ENCODE assay signal across 1 cellular context in the genomic region with DNA sequence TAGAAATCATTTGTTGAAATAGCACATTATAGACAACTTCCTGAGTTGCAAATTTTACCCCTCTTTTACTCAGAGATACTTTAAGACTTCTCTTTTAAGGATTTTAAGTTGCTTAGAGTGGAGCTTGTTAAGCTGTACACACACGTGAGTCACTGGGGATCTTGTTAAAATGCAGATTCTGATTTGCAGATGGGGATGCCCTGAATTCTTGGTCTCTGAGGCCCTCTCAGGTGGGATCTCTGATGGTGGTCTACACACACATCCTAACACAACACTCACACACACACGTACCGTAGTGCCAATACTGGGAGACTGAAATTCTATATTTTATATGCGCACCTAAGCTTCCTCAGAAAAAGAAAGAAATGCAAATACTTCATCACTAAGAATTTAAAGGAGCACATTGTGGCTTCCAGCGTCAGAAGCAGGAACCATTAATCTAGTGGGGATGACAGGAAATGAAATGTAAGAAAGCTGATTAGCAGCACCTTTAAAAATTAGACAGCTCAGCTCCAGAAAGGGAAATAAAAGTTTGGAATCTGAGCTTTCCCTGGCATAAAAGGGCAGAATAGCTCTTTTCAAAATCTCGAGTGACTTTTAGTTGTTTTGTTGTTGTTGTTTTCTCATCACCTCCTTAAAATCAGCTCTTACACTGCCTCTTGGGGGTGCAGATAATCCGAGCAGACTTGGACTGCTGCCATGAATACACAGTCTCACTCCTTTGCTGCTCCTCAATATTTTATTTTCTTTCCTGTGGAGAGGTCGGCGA.
TF ChIP-seq lines count a peak whose summit lies in the region.

No MANE protein-coding gene starts in this region.

TF ChIP-seq in H1, 55 proteins besides CTCF, POLR2A, EP300 and RAD21:
- TF ChIP-seq NANOG (IDR thresholded peaks at IDR 0.05; ENCODE audit: insufficient read depth, low read depth, low read length, poor library complexity, severe bottlenecking), result no peak
- no peak for TF ChIP-seq ZNF274 (IDR thresholded peaks at IDR 0.05; ENCODE audit: borderline replicate concordance, extremely low read depth, low read length)
- TF ChIP-seq POU5F1 (IDR thresholded peaks at IDR 0.05; ENCODE audit: low read depth, low read length), result no peak
- no peak for TF ChIP-seq KDM4A (IDR thresholded peaks at IDR 0.05; ENCODE audit: low read depth, low read length, severe bottlenecking)
- TF ChIP-seq CBX5 (IDR thresholded peaks at IDR 0.05; ENCODE audit: low read depth, low read length), result no peak
- no peak for TF ChIP-seq TCF12 (IDR thresholded peaks at IDR 0.05; ENCODE audit: low read depth, low read length)
- no peak for TF ChIP-seq BRCA1 (IDR thresholded peaks at IDR 0.05; ENCODE audit: low read depth, low read length)
- no peak for TF ChIP-seq RFX5 (IDR thresholded peaks at IDR 0.05; ENCODE audit: borderline replicate concordance, low read depth, low read length)
- no peak for TF ChIP-seq PHF8 (conservative IDR thresholded peaks at IDR 0.05; ENCODE audit: low read depth, low read length)
- no peak for TF ChIP-seq TAF7 (optimal IDR thresholded peaks at IDR 0.05; ENCODE audit: borderline replicate concordance, low read depth, low read length)
- TF ChIP-seq TBP (IDR thresholded peaks at IDR 0.05; ENCODE audit: low read depth, low read length), result no peak
- TF ChIP-seq KDM5A (IDR thresholded peaks at IDR 0.05; ENCODE audit: low read length), result no peak
- no peak for TF ChIP-seq BCL11A (IDR thresholded peaks at IDR 0.05; ENCODE audit: low read depth in 2 of 2, low read length in 2 of 2)
- no peak for TF ChIP-seq BACH1 (IDR thresholded peaks at IDR 0.05; ENCODE audit: low read length)
- TF ChIP-seq, protein P1, sequence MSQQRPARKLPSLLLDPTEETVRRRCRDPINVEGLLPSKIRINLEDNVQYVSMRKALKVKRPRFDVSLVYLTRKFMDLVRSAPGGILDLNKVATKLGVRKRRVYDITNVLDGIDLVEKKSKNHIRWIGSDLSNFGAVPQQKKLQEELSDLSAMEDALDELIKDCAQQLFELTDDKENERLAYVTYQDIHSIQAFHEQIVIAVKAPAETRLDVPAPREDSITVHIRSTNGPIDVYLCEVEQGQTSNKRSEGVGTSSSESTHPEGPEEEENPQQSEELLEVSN (IDR thresholded peaks at IDR 0.05), result no peak
- no peak for TF ChIP-seq EZH2 (IDR thresholded peaks at IDR 0.05; ENCODE audit: low read depth, low read length, severe bottlenecking)
- no peak for TF ChIP-seq SP2 (IDR thresholded peaks at IDR 0.05; ENCODE audit: low read length)
